28 cellular contexts compared by ENCODE assay signal in genomic region chr6:19037607-19038006, GRCh38.
"Had no signal": no experiment of that assay in that cellular context is flagged by ENCODE, and none has a peak within 500 bp of the region (broad histone marks: within the 10 kb centered on the region; RNA-seq: fewer than 3 reads in every experiment).

No MANE protein-coding gene starts in this region.

- H3K9me3 ChIP-seq: ascending aorta, breast epithelium, colonic mucosa, gastrocnemius medialis, heart left ventricle had no signal

- FAIRE-seq: endometrium had no signal

- H3K27me3 ChIP-seq: ascending aorta, breast epithelium, cardiac muscle cell, colonic mucosa, foreskin keratinocyte, gastrocnemius medialis, heart left ventricle had no signal

- DNase-seq: activated CD4-positive, alpha-beta memory T cell treated with anti-CD3 and anti-CD28 coated beads, Interleukin-2, amount 10 ng/mL, durations not matched to agents 7 days and 5 days; activated CD4-positive, alpha-beta T cell treated with anti-CD3 and anti-CD28 coated beads for 1 hour; activated CD4-positive, alpha-beta T cell treated with anti-CD3 and anti-CD28 coated beads for 4 hours; activated CD4-positive, alpha-beta T cell treated with anti-CD3 and anti-CD28 coated beads, Interleukin-2, amount 10 ng/mL, durations not matched to agents 7 days and 5 days; activated CD4-positive, alpha-beta T cell treated with anti-CD3 and anti-CD28 coated beads, Interleukin-2, amount 50 U/mL, for 4 hours; activated CD8-positive, alpha-beta memory T cell treated with anti-CD3 and anti-CD28 coated beads, Interleukin-2, amount 50 U/mL, for 48 hours; activated gamma-delta T cell; activated naive CD4-positive, alpha-beta T cell; activated naive CD4-positive, alpha-beta T cell treated with anti-CD3 and anti-CD28 coated beads, Interleukin-2, amount 10 ng/mL, durations not matched to agents 7 days and 5 days; activated naive CD8-positive, alpha-beta T cell treated with anti-CD3 and anti-CD28 coated beads, Interleukin-2, amount 10 ng/mL, durations not matched to agents 7 days and 5 days; activated T-cell treated with anti-CD3 and anti-CD28 coated beads for 4 hours; activated T-cell treated with anti-CD3 and anti-CD28 coated beads, Interleukin-2, amount 50 U/mL, for 24 hours; activated T-cell treated with anti-CD3 and anti-CD28 coated beads, Interleukin-2, amount 50 U/mL, for 72 hours; colonic mucosa; effector CD8-positive, alpha-beta T cell; foreskin keratinocyte; gastrocnemius medialis; glutamatergic neuron; heart left ventricle; T-helper 2 cell had no signal

- H3K27ac ChIP-seq: ascending aorta, breast epithelium, cardiac muscle cell, colonic mucosa, foreskin keratinocyte, gastrocnemius medialis, heart left ventricle, VCaP had no signal

- ATAC-seq: activated naive CD4-positive, alpha-beta T cell treated with anti-CD3 and anti-CD28 coated beads, Interleukin-2, amount 50 U/mL, for 72 hours; activated T-cell treated with anti-CD3 and anti-CD28 coated beads, Interleukin-2, amount 50 U/mL, for 72 hours; esophagus mucosa; foreskin keratinocyte; gastrocnemius medialis; heart left ventricle; WTC11 had no signal

- H3K4me3 ChIP-seq: ascending aorta, breast epithelium, cardiac muscle cell, colonic mucosa, gastrocnemius medialis, heart left ventricle had no signal

- H3K4me1 ChIP-seq: breast epithelium, colonic mucosa, foreskin keratinocyte had no signal

- H3K36me3 ChIP-seq: ascending aorta, breast epithelium, cardiac muscle cell, colonic mucosa, gastrocnemius medialis, heart left ventricle had no signal
